8 cellular contexts compared by ENCODE assay signal in genomic region chr4:141131738-141132688, GRCh38. TPM values are rescaled to one million over a fixed set of nuclear protein-coding genes. Genes with fewer than 3 reads are reported as not detected.
A peak's percentile ranks its signal among the peaks of the same experiment; 100 is the strongest.
DNase-seq lines count a peak whose midpoint lies in the region; ATAC-seq and TF ChIP-seq lines count a peak whose summit lies in the region.

No MANE protein-coding gene starts in this region.

- H3K27me3 Mint-ChIP-seq in nephron progenitor cell (ENCODE audit: low read depth, poor library complexity): peaks cover 50% of the 10 kb centered on the region

- H3K27me3 ChIP-seq in BJ (ENCODE audit: control insufficient read depth, insufficient read depth, low read length): no peaks in the 10 kb centered on the region
- H3K27me3 ChIP-seq in SJSA1 (replicated peaks): no peaks in the 10 kb centered on the region
- H3K27me3 ChIP-seq in esophagus (ENCODE audit: control insufficient read depth in 1 of 2, insufficient read depth in 2 of 2, low read length in 2 of 2): no peaks in the 10 kb centered on the region

- peaks cover 35% of the 10 kb centered on the region for H3K4me1 Mint-ChIP-seq in nephron progenitor cell

- TF ChIP-seq CTCF in BJ (IDR thresholded peaks at IDR 0.05; ENCODE audit: insufficient read depth, low read depth, low read length): no peak
- TF ChIP-seq CTCF in nephron progenitor cell (IDR thresholded peaks at IDR 0.05): no peak

- H3K4me1 ChIP-seq in SJSA1 (replicated peaks) (peaks cover 24% of the 10 kb centered on the region), esophagus (ENCODE audit: control insufficient read depth in 2 of 2, insufficient read depth in 2 of 2, low read length in 1 of 2) (peaks cover 3 to 7% of the 10 kb centered on the region in 2 donors)

- no peaks in the 10 kb centered on the region for H3K9me3 Mint-ChIP-seq in nephron progenitor cell

- POLR2A ChIA-PET in BJ (lab: Charles Lee): interaction anchor here (0.7 to 0.9 kb wide), 2 partner anchors 111 to 238 kb away, joined by 4 to 5 read pairs; no protein-coding TSS in a partner anchor

- ATAC-seq in GM21390 (IDR thresholded peaks at IDR 0.05; ENCODE audit: unreplicated experiment) (peak; percentile 22), HG03025 (IDR thresholded peaks at IDR 0.05; ENCODE audit: low FRiP score, unreplicated experiment) (no peak)
- no peak for ATAC-seq in activated CD4-positive, CD25-positive, alpha-beta regulatory T cell treated with anti-CD3 and anti-CD28 coated beads, Interleukin-2, amount 50 U/mL, for 24 hours

- H3K4me3 ChIP-seq in BJ (ENCODE audit: low read depth, low read length) (peak overlapping the region; percentile 97), SJSA1 (peak overlapping the region; percentile 90), esophagus (ENCODE audit: low read depth in 1 of 2, low read length in 2 of 2) (peak overlapping the region; percentile 68)

- H3K27ac ChIP-seq in SJSA1 (no peak overlapping the region), esophagus (ENCODE audit: low read depth in 2 of 2, low read length in 1 of 2) (peak overlapping the region; percentile 68 to 79)

- peak overlapping the region; percentile 96 for H3K4me3 Mint-ChIP-seq in nephron progenitor cell

- H3K36me3 Mint-ChIP-seq in nephron progenitor cell (ENCODE audit: low read depth): no peaks in the 10 kb centered on the region

- 2 to 4% methylated on average over 71 of the region's 71 CpGs for WGBS in esophagus, 2 donors

- CTCF ChIA-PET in BJ (lab: Yijun Ruan, JAX): interaction anchor here (0.8 to 5.8 kb wide), 17 partner anchors 9 to 279 kb away, joined by 3 to 88 read pairs (median 5); no protein-coding TSS in a partner anchor

- H3K36me3 ChIP-seq in BJ (ENCODE audit: control insufficient read depth, insufficient read depth, low read length): no peaks in the 10 kb centered on the region
- H3K36me3 ChIP-seq in SJSA1: peaks cover 3% of the 10 kb centered on the region; the same call in 1 of the 2 replicates
- H3K36me3 ChIP-seq in esophagus (ENCODE audit: control insufficient read depth in 2 of 2, insufficient read depth in 2 of 2, low read length in 1 of 2): no peaks in the 10 kb centered on the region

- no peak for DNase-seq in BJ (ENCODE audit: low read depth)
- DNase-seq in SJSA1 (ENCODE audit: low read depth in 1 of 2, low spot score in 2 of 2): peak in 1 of 2 experiments; percentile 47
- DNase-seq in nephron progenitor cell: peak; percentile 54
- no peak for DNase-seq in T-helper 9 cell

- H3K27ac Mint-ChIP-seq in nephron progenitor cell: no peak overlapping the region

- H3K9me3 ChIP-seq in SJSA1 (replicated peaks): no peaks in the 10 kb centered on the region
- peaks cover 0 to 3% of the 10 kb centered on the region in 2 donors for H3K9me3 ChIP-seq in esophagus (ENCODE audit: control insufficient read depth in 2 of 2, insufficient read depth in 1 of 2, low read depth in 1 of 2, low read length in 1 of 2)

RNA-seq across cellular contexts. Expression of gene RNF150, which starts 1.3 kb away (rescaled TPM):
- polyA plus RNA-seq in BJ (2011; rRNA removed) (39.4 and 47.7 TPM in 2 replicates), esophagus (under 1 TPM; 0.41 to 0.87 TPM)
- 95.5 and 95.6 TPM in 2 replicates for polyA minus RNA-seq in BJ (2011; rRNA and poly(A)+ RNA removed)
- total RNA-seq in SJSA1 (2014; rRNA removed; shearing (Covaris generic)): 6.7 and 26.1 TPM in 2 replicates

Comparison
In these comparisons a context has a peak if more than half of its experiments do, and no peak if none do; other contexts are left out.
1. RNA of gene RNF150, which starts 1.3 kb away (polyA plus RNA-seq): 39.4 to 47.7 TPM in BJ; 0.41 to 0.87 TPM in esophagus; every median in the first group is over 10 times any median in the second.
2. Peak in every context shown above with its lines, with median percentiles within 50 percentile points of each other: H3K4me3 ChIP-seq.